In genomic region chr1:43388613-43389012, GRCh38 we compare ENCODE assay signal across 1 cellular context.
TF ChIP-seq lines count a peak whose summit lies in the region.

No MANE protein-coding gene starts in this region.

TF ChIP-seq in GM23338, 12 proteins besides CTCF, POLR2A, EP300 and RAD21 (continued from another document):
- TF ChIP-seq ZNF462 (CRISPR knock-in tag; IDR thresholded peaks at IDR 0.05) = no peak
- TF ChIP-seq NANOG (IDR thresholded peaks at IDR 0.05; ENCODE audit: borderline replicate concordance) = no peak
- TF ChIP-seq ZNF114 (CRISPR knock-in tag; IDR thresholded peaks at IDR 0.05) = no peak
- TF ChIP-seq CREB1 (CRISPR knock-in tag; IDR thresholded peaks at IDR 0.05; ENCODE audit: low read depth) = no peak
- no peak for TF ChIP-seq POLR2AphosphoS5 (IDR thresholded peaks at IDR 0.05; ENCODE audit: low read depth)
- TF ChIP-seq EZH2 (IDR thresholded peaks at IDR 0.05; ENCODE audit: low read depth, unreplicated experiment) = no peak
- no peak for TF ChIP-seq ETS1 (IDR thresholded peaks at IDR 0.05)
- no peak for TF ChIP-seq ZNF331 (CRISPR knock-in tag; IDR thresholded peaks at IDR 0.05; ENCODE audit: low read depth)
- no peak for TF ChIP-seq EZH2phosphoT487 (IDR thresholded peaks at IDR 0.05; ENCODE audit: unreplicated experiment)
TF ChIP-seq in GM23338: peak in this region for 0.
